Comparison of ENCODE assay signal across 1 cellular context in the genomic region with DNA sequence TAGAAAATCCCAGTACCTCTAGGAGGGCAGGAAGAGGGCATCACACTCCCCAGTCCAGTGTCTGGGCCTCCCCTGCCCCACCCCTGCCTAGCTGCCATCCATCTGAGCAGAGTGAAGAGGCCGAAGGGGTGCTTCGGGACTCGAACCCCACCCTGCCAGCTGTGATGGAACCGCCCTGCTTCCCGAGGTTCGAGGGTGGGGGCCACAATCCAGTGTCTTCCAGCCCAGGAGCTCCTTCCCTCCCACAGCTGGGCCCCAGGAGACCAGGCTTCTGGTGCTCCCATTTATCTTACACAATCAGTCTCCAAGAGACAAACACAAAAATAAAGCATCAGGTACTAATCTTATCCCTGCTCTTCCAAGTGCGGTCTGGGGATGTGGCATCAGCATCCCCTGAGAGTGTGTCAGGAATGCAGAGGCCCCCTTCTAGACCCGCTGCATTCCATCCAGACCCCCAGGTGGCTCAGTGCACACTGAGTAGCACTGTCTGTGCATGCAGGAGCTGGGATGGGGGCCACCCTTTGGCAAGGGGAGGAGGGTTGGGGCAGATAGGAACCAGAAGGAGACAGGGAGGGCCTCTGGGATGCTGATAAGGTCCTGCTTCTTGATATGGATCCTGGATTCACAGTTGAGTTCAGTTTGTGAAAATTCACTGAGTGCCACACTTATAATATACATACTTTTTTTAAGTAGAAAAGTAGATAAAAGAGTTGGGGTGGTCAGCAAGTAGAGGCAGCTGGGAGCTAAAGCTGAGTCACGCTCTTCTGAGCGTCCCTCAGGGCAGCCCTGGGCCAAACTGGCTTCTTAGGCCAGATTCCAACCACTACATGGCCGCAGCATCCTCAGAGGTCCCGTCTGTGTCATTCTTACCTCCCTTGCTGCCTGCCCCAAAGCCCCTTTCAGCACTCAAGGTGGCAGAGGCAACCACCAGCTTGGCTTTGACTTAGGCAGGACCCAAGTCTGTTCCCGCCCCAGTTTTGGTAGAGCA.
TF ChIP-seq lines count a peak whose summit lies in the region.

No MANE protein-coding gene starts in this region.

TF ChIP-seq in IMR-90, 13 proteins besides CTCF, POLR2A, EP300 and RAD21:
- TF ChIP-seq RFX5 (IDR thresholded peaks at IDR 0.05; ENCODE audit: low read depth, low read length) = no peak
- TF ChIP-seq, protein P1, sequence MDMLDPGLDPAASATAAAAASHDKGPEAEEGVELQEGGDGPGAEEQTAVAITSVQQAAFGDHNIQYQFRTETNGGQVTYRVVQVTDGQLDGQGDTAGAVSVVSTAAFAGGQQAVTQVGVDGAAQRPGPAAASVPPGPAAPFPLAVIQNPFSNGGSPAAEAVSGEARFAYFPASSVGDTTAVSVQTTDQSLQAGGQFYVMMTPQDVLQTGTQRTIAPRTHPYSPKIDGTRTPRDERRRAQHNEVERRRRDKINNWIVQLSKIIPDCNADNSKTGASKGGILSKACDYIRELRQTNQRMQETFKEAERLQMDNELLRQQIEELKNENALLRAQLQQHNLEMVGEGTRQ (IDR thresholded peaks at IDR 0.05; ENCODE audit: low read depth, low read length) = no peak
TF ChIP-seq in IMR-90: peak in this region for 0.
